In genomic region chr7:139771001-139771956, GRCh38 we compare ENCODE assay signal across 7 cellular contexts. TPM values are rescaled to one million over a fixed set of nuclear protein-coding genes. Genes with fewer than 3 reads are reported as not detected.
A peak's percentile ranks its signal among the peaks of the same experiment; 100 is the strongest.
DNase-seq lines count a peak whose midpoint lies in the region; ATAC-seq, FAIRE-seq and TF ChIP-seq lines count a peak whose summit lies in the region.

No MANE protein-coding gene starts in this region.

- H3K4me3 ChIP-seq in HCT116 (replicated peaks in 1 of 2; ENCODE audit: low read depth in 1 of 2, low read length in 2 of 2) = peak overlapping the region; percentile 7 to 23
- H3K4me3 ChIP-seq in SK-N-SH (ENCODE audit: low read depth in 2 of 2, low read length in 1 of 2) = peak overlapping the region; percentile 24 to 29; a peak in 3 of 4 replicates
- H3K4me3 ChIP-seq in epithelial cell of esophagus (ENCODE audit: low read length) = peak overlapping the region; percentile 29
- peak overlapping the region; percentile 50 for H3K4me3 ChIP-seq in skeletal muscle satellite cell (ENCODE audit: low read length)
- no peak overlapping the region for H3K4me3 ChIP-seq in small intestine (ENCODE audit: low read depth in 1 of 2, low read length in 2 of 2)

- H3K36me3 ChIP-seq in HCT116 (ENCODE audit: control insufficient read depth in 1 of 2, insufficient read depth in 2 of 2, low read length in 2 of 2) (no peaks in the 10 kb centered on the region; a peak in 1 of 4 replicates), SK-N-SH (replicated peaks in 1 of 2; ENCODE audit: control insufficient read depth in 1 of 2, insufficient read depth in 2 of 2, low read length in 1 of 2) (peaks cover 13 to 18% of the 10 kb centered on the region in 2 experiments), skeletal muscle satellite cell (ENCODE audit: insufficient read depth, low read length) (peaks cover 77% of the 10 kb centered on the region), small intestine (ENCODE audit: control insufficient read depth in 2 of 2, insufficient read depth in 2 of 2, low read length in 2 of 2) (peaks cover 0 to 5% of the 10 kb centered on the region in 2 donors)

- H4K20me1 ChIP-seq in HCT116 (ENCODE audit: insufficient read depth) (0 out of 2 replicates have a peak, but pooled peaks cover 4% of the 10 kb centered on the region), SK-N-SH (ENCODE audit: insufficient read depth) (peaks cover 47% of the 10 kb centered on the region)

- no peak for TF ChIP-seq POLR2A in HCT116 (IDR thresholded peaks at IDR 0.05; ENCODE audit: borderline replicate concordance, extremely low read depth, insufficient read depth, insufficient read length)

- intact Hi-C loops in HCT116 (cut with micrococcal nuclease) = loop anchor here (2.0 to 10.0 kb wide), 3 partner anchors 88 to 266 kb away; no protein-coding TSS in a partner anchor

- no peak for FAIRE-seq in small intestine (lab: Jason Lieb, UNC)

- POLR2A ChIA-PET in HCT116 (lab: Charles Lee) (interaction anchor here (1.5 to 1.8 kb wide), 2 partner anchors 34 to 90 kb away, joined by 3 read pairs; no protein-coding TSS in a partner anchor), SK-N-SH (lab: Yijun Ruan, JAX) (no interaction called here)

- peak in 1 of 2 experiments; percentile 94; a peak in 2 of 4 replicates for TF ChIP-seq EP300 in SK-N-SH (IDR thresholded peaks at IDR 0.05; ENCODE audit: borderline replicate concordance in 1 of 2, low read depth in 1 of 2, low read length in 1 of 2)

- TF ChIP-seq RAD21 in HCT116 (IDR thresholded peaks at IDR 0.05; ENCODE audit: low read depth) (peak; percentile 15; the same call in 1 of the 2 replicates), SK-N-SH (IDR thresholded peaks at IDR 0.05; ENCODE audit: low read length) (no peak)

- ATAC-seq in HCT116 (peak; percentile 83), GM21390 (IDR thresholded peaks at IDR 0.05; ENCODE audit: unreplicated experiment) (no peak)

- peak; percentile 93 for DNase-seq in HCT116 (ENCODE audit: low read depth, low spot score)
- DNase-seq in SK-N-SH = no peak
- DNase-seq in epithelial cell of esophagus (ENCODE audit: low read depth) = peak; percentile 96
- DNase-seq in stimulated activated CD4-positive, alpha-beta T cell treated with anti-CD3 and anti-CD28 coated beads, Interleukin-4, amount 100 ng/mL, for 1 hour = no peak
- DNase-seq in small intestine = no peak

- CTCF ChIA-PET in HCT116 (lab: Charles Lee) = interaction anchor here (1.4 to 1.6 kb wide), 3 partner anchors 124 to 170 kb away, joined by 3 to 5 read pairs (median 4); no protein-coding TSS in a partner anchor
- CTCF ChIA-PET in SK-N-SH (lab: Yijun Ruan, JAX) = interaction anchor here (0.6 to 4.2 kb wide), 10 partner anchors 10 to 733 kb away, joined by 3 to 21 read pairs (median 4); no protein-coding TSS in a partner anchor

- no TSS peak for BruUV-seq in HCT116 (replicated peaks; lab: Mats Ljungman, UMichigan)

- H2AFZ ChIP-seq in HCT116 (ENCODE audit: low read depth, low read length, poor library complexity, severe bottlenecking) (no peak overlapping the region), SK-N-SH (ENCODE audit: low read depth) (peak overlapping the region; percentile 12; the same call in 1 of the 2 replicates)

- H3F3A ChIP-seq in SK-N-SH (replicated peaks; ENCODE audit: insufficient read depth) = peaks cover 56% of the 10 kb centered on the region

- H3K4me2 ChIP-seq in HCT116 (ENCODE audit: low read length) = peak overlapping the region; percentile 85
- H3K4me2 ChIP-seq in SK-N-SH = peak overlapping the region; percentile 90
- peak overlapping the region; percentile 71 for H3K4me2 ChIP-seq in skeletal muscle satellite cell (ENCODE audit: low read length)

- RAD21 ChIA-PET in HCT116 (lab: Charles Lee; ENCODE audit: low non-redundant PET in 1 of 2, low total read pairs in 2 of 2, uncharacterized antibody in 2 of 2, unreplicated experiment in 2 of 2) = interaction anchor here in 1 of 2 experiments (1.6 kb wide), 1 partner anchor 39 kb away, joined by 3 read pairs; no protein-coding TSS in a partner anchor

- peaks cover 89% of the 10 kb centered on the region for H3K79me2 ChIP-seq in HCT116 (ENCODE audit: insufficient read depth, low read length)
- peaks cover 87% of the 10 kb centered on the region for H3K79me2 ChIP-seq in SK-N-SH (ENCODE audit: insufficient read depth)

- TF ChIP-seq CTCF in HCT116 (IDR thresholded peaks at IDR 0.05 in 2 of 3, conservative IDR thresholded peaks at IDR 0.05 in 1 of 3; ENCODE audit: borderline replicate concordance in 1 of 3, insufficient read depth in 1 of 3, low read depth in 2 of 3, low read length in 2 of 3) (no peak), SK-N-SH (IDR thresholded peaks at IDR 0.05) (no peak), epithelial cell of esophagus (IDR thresholded peaks at IDR 0.05; ENCODE audit: insufficient read depth, low read depth, low read length, missing control alignments) (no peak)

- no peaks in the 10 kb centered on the region for H3K9me2 ChIP-seq in HCT116 (ENCODE audit: insufficient read depth)
- H3K9me2 ChIP-seq in SK-N-SH = no peaks in the 10 kb centered on the region

- no peaks in the 10 kb centered on the region for H3K27me3 ChIP-seq in HCT116 (ENCODE audit: insufficient read depth, low read length)
- no peaks in the 10 kb centered on the region for H3K27me3 ChIP-seq in SK-N-SH (ENCODE audit: insufficient read depth)
- no peaks in the 10 kb centered on the region for H3K27me3 ChIP-seq in skeletal muscle satellite cell (ENCODE audit: control insufficient read depth, insufficient read depth, low read length)
- H3K27me3 ChIP-seq in small intestine (ENCODE audit: control insufficient read depth in 2 of 2, insufficient read depth in 2 of 2, low read length in 2 of 2) = no peaks in the 10 kb centered on the region

- H3K9ac ChIP-seq in HCT116 (ENCODE audit: low read length) (peak overlapping the region; percentile 46), SK-N-SH (peak overlapping the region; percentile 61; the same call in 1 of the 2 replicates), skeletal muscle satellite cell (ENCODE audit: low read depth, low read length) (peak overlapping the region; percentile 81)

- H3K9me3 ChIP-seq in HCT116 (ENCODE audit: control insufficient read depth in 1 of 2, insufficient read depth in 1 of 2, low read depth in 1 of 2, low read length in 2 of 2) (no peaks in the 10 kb centered on the region), SK-N-SH (no peaks in the 10 kb centered on the region), skeletal muscle satellite cell (replicated peaks; ENCODE audit: low read length) (no peaks in the 10 kb centered on the region), small intestine (ENCODE audit: control insufficient read depth, low read depth) (no peaks in the 10 kb centered on the region)

- 16% methylated on average over 15 of the region's 15 CpGs for WGBS in SK-N-SH (ENCODE audit: low lambda C conversion rate)
- WGBS in small intestine, 3 donors = 76 to 86% (median 85%) methylated on average over 15 of the region's 15 CpGs

- peak overlapping the region; percentile 80 for H3K27ac ChIP-seq in HCT116 (ENCODE audit: low read depth, low read length)
- H3K27ac ChIP-seq in SK-N-SH (ENCODE audit: low read depth in 2 of 2, low read length in 1 of 2) = peak overlapping the region; percentile 78 to 97; a peak in 3 of 4 replicates
- H3K27ac ChIP-seq in small intestine (ENCODE audit: low read depth in 1 of 2, low read length in 1 of 2) = no peak overlapping the region

- H3K4me1 ChIP-seq in HCT116 (ENCODE audit: control insufficient read depth in 1 of 2, insufficient read depth in 2 of 2, low read length in 2 of 2) = peaks cover 48 to 68% of the 10 kb centered on the region in 2 experiments
- H3K4me1 ChIP-seq in SK-N-SH (ENCODE audit: control insufficient read depth in 1 of 2, insufficient read depth in 2 of 2, low read depth in 1 of 2, low read length in 1 of 2) = peaks cover 25 to 55% of the 10 kb centered on the region in 2 experiments
- H3K4me1 ChIP-seq in skeletal muscle satellite cell (ENCODE audit: control insufficient read depth, insufficient read depth, low read length) = peaks cover 85% of the 10 kb centered on the region
- H3K4me1 ChIP-seq in small intestine (ENCODE audit: control insufficient read depth in 2 of 2, insufficient read depth in 1 of 2, low read depth in 1 of 2, low read length in 1 of 2) = peaks cover 6 to 8% of the 10 kb centered on the region in 2 donors

TF ChIP-seq in HCT116, 20 proteins besides CTCF, POLR2A, EP300 and RAD21 (continues in another document):
- peak; percentile 70 for TF ChIP-seq SRF (IDR thresholded peaks at IDR 0.05; ENCODE audit: low read depth)
- no peak for TF ChIP-seq ZNF274 (IDR thresholded peaks at IDR 0.05; ENCODE audit: low read depth, low read length)
- TF ChIP-seq MAX (IDR thresholded peaks at IDR 0.05) = peak; percentile 31; the same call in 1 of the 2 replicates

TF ChIP-seq in SK-N-SH, 30 proteins besides CTCF, POLR2A, EP300 and RAD21 (continues in another document):
- TF ChIP-seq SIN3A (IDR thresholded peaks at IDR 0.05; ENCODE audit: borderline replicate concordance, low read depth, low read length) = no peak
- TF ChIP-seq RXRA (IDR thresholded peaks at IDR 0.05; ENCODE audit: borderline replicate concordance, low read depth) = peak; percentile 76; the same call in 1 of the 2 replicates
- TF ChIP-seq GABPA (IDR thresholded peaks at IDR 0.05; ENCODE audit: low read depth) = 0 out of 2 replicates have a peak, but pooled peaks have one; percentile 33
- peak; percentile 85; the same call in 1 of the 2 replicates for TF ChIP-seq MEF2A (IDR thresholded peaks at IDR 0.05; ENCODE audit: borderline replicate concordance, low read depth)
- TF ChIP-seq TAF1 (IDR thresholded peaks at IDR 0.05; ENCODE audit: borderline replicate concordance, low read depth, low read length) = 0 out of 2 replicates have a peak, but pooled peaks have one; percentile 27
- peak; percentile 62; the same call in 1 of the 2 replicates for TF ChIP-seq POLR2AphosphoS5 (IDR thresholded peaks at IDR 0.05; ENCODE audit: low read depth, low read length)
- peak; percentile 93 for TF ChIP-seq FOSL2 (IDR thresholded peaks at IDR 0.05; ENCODE audit: borderline replicate concordance, low read depth)
- no peak for TF ChIP-seq SMC3 (IDR thresholded peaks at IDR 0.05; ENCODE audit: low read depth, low read length)

RNA-seq across cellular contexts. Expression of gene HIPK2, which starts 6.5 kb away (rescaled TPM):
- 49.5 TPM for total RNA-seq in HCT116 (2021; ENCODE audit: unreplicated experiment)
- polyA plus RNA-seq in HCT116 (2012) = 17.1 TPM in 2 replicates
- polyA plus RNA-seq in SK-N-SH (2012; rRNA removed) (9.2 and 14.2 TPM in 2 replicates), small intestine (10 to 100 TPM in 1 of 3 donors, 1 to 10 TPM in 2; 3.2 to 10.1 (median 4.2) TPM)
- 10.7 and 13.4 TPM in 2 replicates for polyA plus RNA-seq in SK-N-SH (2012; cell fraction: cytosol; rRNA removed)
- 15.8 and 18.8 TPM in 2 replicates for polyA plus RNA-seq in SK-N-SH (2012; cell fraction: nucleus; rRNA removed)
- total RNA-seq in skeletal muscle satellite cell (2012; rRNA removed) = 45.4 and 46.1 TPM in 2 replicates

RNA-seq across cellular contexts. Expression of gene TBXAS1, which starts 57.8 kb away (rescaled TPM):
- total RNA-seq in HCT116 (2021; ENCODE audit: unreplicated experiment) = 1.4 TPM
- 0.65 and 0.94 TPM in 2 replicates for polyA plus RNA-seq in HCT116 (2012)
- 4.4 and 4.8 TPM in 2 replicates for polyA plus RNA-seq in SK-N-SH (2012; rRNA removed)
- polyA plus RNA-seq in SK-N-SH (2012; cell fraction: cytosol; rRNA removed) = 4.2 and 4.6 TPM in 2 replicates
- polyA plus RNA-seq in SK-N-SH (2012; cell fraction: nucleus; rRNA removed) = 6.4 and 13.3 TPM in 2 replicates
- 3.3 and 4.8 TPM in 2 replicates for total RNA-seq in skeletal muscle satellite cell (2012; rRNA removed)
- polyA plus RNA-seq in small intestine = 1 to 10 TPM; 1.1 to 7.8 (median 6.2) TPM

Comparison
In these comparisons a context has a peak if more than half of its experiments do, and no peak if none do; other contexts are left out.
1. DNase-seq: peak in HCT116 (single experiment) and epithelial cell of esophagus (single experiment); none in SK-N-SH (single experiment), stimulated activated CD4-positive, alpha-beta T cell treated with anti-CD3 and anti-CD28 coated beads, Interleukin-4, amount 100 ng/mL, for 1 hour (single experiment) and small intestine (single experiment).
2. H3K27ac ChIP-seq: peak in HCT116 (single experiment) and SK-N-SH (2 of 2); none in small intestine (0 of 2).
3. H3K4me3 ChIP-seq: peak in HCT116 (2 of 2), SK-N-SH (2 of 2), epithelial cell of esophagus (single experiment) and skeletal muscle satellite cell (single experiment); none in small intestine (0 of 2).
4. Of the 11 proteins assayed by ChIP-seq in both SK-N-SH and HCT116: peak only in SK-N-SH: ELF1; only in HCT116: RAD21 and SIN3A; in both: JUND, MAX, POLR2AphosphoS5, YY1 and ZBTB33; in neither: 3.
5. Peak in every context shown above with its lines, with median percentiles within 50 percentile points of each other: H3K4me2 ChIP-seq and H3K9ac ChIP-seq.